1 cellular context compared by ENCODE assay signal in the genomic region with DNA sequence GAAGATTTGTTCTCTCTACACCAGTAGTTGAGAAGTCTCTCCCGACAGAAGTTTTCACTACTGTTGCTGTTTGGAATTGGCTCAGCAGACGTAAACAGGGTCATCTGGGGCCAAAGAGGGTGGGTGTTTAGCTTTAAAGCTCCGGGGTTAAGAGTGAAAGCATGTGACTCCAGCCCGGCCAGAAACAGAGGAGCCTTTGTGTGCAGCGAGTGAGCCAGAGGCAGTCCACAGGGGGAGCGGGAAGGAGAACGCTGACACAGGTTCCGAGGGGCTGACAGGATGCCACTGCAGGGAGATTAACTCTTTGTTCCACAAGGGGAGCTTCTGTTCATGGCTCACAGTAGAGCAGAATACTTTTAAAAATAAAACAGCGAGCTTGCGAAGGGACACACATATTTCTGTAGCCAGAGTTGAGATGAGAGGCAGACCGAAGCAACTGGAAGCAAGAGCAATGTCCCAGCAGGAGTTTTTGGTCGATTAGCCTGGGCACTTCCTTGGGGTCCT.
TF ChIP-seq lines count a peak whose summit lies in the region.

No MANE protein-coding gene starts in this region.

TF ChIP-seq in HepG2, 621 proteins besides CTCF, POLR2A, EP300 and RAD21 (continued from another document and continues in another):
- TF ChIP-seq, protein P1, sequence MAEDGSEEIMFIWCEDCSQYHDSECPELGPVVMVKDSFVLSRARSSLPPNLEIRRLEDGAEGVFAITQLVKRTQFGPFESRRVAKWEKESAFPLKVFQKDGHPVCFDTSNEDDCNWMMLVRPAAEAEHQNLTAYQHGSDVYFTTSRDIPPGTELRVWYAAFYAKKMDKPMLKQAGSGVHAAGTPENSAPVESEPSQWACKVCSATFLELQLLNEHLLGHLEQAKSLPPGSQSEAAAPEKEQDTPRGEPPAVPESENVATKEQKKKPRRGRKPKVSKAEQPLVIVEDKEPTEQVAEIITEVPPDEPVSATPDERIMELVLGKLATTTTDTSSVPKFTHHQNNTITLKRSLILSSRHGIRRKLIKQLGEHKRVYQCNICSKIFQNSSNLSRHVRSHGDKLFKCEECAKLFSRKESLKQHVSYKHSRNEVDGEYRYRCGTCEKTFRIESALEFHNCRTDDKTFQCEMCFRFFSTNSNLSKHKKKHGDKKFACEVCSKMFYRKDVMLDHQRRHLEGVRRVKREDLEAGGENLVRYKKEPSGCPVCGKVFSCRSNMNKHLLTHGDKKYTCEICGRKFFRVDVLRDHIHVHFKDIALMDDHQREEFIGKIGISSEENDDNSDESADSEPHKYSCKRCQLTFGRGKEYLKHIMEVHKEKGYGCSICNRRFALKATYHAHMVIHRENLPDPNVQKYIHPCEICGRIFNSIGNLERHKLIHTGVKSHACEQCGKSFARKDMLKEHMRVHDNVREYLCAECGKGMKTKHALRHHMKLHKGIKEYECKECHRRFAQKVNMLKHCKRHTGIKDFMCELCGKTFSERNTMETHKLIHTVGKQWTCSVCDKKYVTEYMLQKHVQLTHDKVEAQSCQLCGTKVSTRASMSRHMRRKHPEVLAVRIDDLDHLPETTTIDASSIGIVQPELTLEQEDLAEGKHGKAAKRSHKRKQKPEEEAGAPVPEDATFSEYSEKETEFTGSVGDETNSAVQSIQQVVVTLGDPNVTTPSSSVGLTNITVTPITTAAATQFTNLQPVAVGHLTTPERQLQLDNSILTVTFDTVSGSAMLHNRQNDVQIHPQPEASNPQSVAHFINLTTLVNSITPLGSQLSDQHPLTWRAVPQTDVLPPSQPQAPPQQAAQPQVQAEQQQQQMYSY (CRISPR knock-in tag; IDR thresholded peaks at IDR 0.05): no peak
- TF ChIP-seq ZC3H4 (CRISPR knock-in tag; IDR thresholded peaks at IDR 0.05; ENCODE audit: borderline replicate concordance): no peak
- TF ChIP-seq MYC (CRISPR knock-in tag; IDR thresholded peaks at IDR 0.05; ENCODE audit: borderline replicate concordance): no peak; the same call in 1 of the 2 replicates
- TF ChIP-seq NCOR1 (IDR thresholded peaks at IDR 0.05; ENCODE audit: borderline replicate concordance, low read length): peak; percentile 81; the same call in 1 of the 2 replicates
- peak; percentile 92 for TF ChIP-seq ZNF746 (CRISPR knock-in tag; IDR thresholded peaks at IDR 0.05)
- TF ChIP-seq TRIM22 (IDR thresholded peaks at IDR 0.05): no peak
- TF ChIP-seq, protein P2, sequence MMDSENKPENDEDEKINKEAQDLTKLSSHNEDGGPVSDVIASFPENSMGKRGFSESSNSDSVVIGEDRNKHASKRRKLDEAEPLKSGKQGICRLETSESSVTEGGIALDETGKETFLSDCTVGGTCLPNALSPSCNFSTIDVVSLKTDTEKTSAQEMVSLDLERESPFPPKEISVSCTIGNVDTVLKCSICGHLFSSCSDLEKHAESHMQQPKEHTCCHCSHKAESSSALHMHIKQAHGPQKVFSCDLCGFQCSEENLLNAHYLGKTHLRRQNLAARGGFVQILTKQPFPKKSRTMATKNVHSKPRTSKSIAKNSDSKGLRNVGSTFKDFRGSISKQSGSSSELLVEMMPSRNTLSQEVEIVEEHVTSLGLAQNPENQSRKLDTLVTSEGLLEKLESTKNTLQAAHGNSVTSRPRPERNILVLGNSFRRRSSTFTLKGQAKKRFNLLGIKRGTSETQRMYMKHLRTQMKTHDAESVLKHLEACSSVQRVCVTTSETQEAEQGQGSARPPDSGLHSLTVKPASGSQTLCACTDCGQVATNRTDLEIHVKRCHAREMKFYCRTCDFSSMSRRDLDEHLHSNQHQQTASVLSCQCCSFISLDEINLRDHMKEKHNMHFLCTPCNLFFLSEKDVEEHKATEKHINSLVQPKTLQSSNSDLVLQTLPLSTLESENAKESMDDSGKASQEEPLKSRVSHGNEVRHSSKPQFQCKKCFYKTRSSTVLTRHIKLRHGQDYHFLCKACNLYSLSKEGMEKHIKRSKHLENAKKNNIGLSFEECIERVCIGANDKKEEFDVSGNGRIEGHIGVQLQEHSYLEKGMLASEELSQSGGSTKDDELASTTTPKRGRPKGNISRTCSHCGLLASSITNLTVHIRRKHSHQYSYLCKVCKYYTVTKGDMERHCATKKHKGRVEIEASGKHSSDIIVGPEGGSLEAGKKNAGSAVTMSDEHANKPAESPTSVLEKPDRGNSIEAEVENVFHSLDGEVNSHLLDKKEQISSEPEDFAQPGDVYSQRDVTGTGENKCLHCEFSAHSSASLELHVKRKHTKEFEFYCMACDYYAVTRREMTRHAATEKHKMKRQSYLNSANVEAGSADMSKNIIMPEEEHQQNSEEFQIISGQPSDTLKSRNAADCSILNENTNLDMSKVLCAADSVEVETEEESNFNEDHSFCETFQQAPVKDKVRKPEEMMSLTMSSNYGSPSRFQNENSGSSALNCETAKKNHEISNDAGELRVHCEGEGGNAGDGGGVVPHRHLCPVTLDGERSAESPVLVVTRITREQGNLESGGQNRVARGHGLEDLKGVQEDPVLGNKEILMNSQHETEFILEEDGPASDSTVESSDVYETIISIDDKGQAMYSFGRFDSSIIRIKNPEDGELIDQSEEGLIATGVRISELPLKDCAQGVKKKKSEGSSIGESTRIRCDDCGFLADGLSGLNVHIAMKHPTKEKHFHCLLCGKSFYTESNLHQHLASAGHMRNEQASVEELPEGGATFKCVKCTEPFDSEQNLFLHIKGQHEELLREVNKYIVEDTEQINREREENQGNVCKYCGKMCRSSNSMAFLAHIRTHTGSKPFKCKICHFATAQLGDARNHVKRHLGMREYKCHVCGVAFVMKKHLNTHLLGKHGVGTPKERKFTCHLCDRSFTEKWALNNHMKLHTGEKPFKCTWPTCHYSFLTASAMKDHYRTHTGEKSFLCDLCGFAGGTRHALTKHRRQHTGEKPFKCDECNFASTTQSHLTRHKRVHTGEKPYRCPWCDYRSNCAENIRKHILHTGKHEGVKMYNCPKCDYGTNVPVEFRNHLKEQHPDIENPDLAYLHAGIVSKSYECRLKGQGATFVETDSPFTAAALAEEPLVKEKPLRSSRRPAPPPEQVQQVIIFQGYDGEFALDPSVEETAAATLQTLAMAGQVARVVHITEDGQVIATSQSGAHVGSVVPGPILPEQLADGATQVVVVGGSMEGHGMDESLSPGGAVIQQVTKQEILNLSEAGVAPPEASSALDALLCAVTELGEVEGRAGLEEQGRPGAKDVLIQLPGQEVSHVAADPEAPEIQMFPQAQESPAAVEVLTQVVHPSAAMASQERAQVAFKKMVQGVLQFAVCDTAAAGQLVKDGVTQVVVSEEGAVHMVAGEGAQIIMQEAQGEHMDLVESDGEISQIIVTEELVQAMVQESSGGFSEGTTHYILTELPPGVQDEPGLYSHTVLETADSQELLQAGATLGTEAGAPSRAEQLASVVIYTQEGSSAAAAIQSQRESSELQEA (CRISPR knock-in tag; IDR thresholded peaks at IDR 0.05; ENCODE audit: not compliant biosample characterization): no peak
- peak; percentile 79; the same call in 1 of the 2 replicates for TF ChIP-seq BRCA1 (CRISPR knock-in tag; IDR thresholded peaks at IDR 0.05)
- no peak for TF ChIP-seq ZNF180 (CRISPR knock-in tag; IDR thresholded peaks at IDR 0.05; ENCODE audit: borderline replicate concordance, low read depth)
- peak; percentile 82; the same call in 1 of the 2 replicates for TF ChIP-seq ZNF503 (CRISPR knock-in tag; IDR thresholded peaks at IDR 0.05)
- TF ChIP-seq, protein P3, sequence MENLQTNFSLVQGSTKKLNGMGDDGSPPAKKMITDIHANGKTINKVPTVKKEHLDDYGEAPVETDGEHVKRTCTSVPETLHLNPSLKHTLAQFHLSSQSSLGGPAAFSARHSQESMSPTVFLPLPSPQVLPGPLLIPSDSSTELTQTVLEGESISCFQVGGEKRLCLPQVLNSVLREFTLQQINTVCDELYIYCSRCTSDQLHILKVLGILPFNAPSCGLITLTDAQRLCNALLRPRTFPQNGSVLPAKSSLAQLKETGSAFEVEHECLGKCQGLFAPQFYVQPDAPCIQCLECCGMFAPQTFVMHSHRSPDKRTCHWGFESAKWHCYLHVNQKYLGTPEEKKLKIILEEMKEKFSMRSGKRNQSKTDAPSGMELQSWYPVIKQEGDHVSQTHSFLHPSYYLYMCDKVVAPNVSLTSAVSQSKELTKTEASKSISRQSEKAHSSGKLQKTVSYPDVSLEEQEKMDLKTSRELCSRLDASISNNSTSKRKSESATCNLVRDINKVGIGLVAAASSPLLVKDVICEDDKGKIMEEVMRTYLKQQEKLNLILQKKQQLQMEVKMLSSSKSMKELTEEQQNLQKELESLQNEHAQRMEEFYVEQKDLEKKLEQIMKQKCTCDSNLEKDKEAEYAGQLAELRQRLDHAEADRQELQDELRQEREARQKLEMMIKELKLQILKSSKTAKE (CRISPR knock-in tag; IDR thresholded peaks at IDR 0.05; ENCODE audit: borderline replicate concordance): peak; percentile 89
- TF ChIP-seq SMAD3 (CRISPR knock-in tag; IDR thresholded peaks at IDR 0.05): peak; percentile 83
- TF ChIP-seq, protein P4, sequence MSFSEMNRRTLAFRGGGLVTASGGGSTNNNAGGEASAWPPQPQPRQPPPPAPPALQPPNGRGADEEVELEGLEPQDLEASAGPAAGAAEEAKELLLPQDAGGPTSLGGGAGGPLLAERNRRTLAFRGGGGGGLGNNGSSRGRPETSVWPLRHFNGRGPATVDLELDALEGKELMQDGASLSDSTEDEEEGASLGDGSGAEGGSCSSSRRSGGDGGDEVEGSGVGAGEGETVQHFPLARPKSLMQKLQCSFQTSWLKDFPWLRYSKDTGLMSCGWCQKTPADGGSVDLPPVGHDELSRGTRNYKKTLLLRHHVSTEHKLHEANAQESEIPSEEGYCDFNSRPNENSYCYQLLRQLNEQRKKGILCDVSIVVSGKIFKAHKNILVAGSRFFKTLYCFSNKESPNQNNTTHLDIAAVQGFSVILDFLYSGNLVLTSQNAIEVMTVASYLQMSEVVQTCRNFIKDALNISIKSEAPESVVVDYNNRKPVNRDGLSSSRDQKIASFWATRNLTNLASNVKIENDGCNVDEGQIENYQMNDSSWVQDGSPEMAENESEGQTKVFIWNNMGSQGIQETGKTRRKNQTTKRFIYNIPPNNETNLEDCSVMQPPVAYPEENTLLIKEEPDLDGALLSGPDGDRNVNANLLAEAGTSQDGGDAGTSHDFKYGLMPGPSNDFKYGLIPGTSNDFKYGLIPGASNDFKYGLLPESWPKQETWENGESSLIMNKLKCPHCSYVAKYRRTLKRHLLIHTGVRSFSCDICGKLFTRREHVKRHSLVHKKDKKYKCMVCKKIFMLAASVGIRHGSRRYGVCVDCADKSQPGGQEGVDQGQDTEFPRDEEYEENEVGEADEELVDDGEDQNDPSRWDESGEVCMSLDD (CRISPR knock-in tag; IDR thresholded peaks at IDR 0.05; ENCODE audit: borderline replicate concordance): peak; percentile 47; the same call in 1 of the 2 replicates
- TF ChIP-seq ZBTB2 (CRISPR knock-in tag; IDR thresholded peaks at IDR 0.05; ENCODE audit: low read depth): no peak
- no peak for TF ChIP-seq PRPF4 (IDR thresholded peaks at IDR 0.05; ENCODE audit: low read depth, low read length, poor library complexity, severe bottlenecking)
- TF ChIP-seq DMTF1 (CRISPR knock-in tag; IDR thresholded peaks at IDR 0.05): no peak
